18 cellular contexts compared by ENCODE assay signal in the genomic region with DNA sequence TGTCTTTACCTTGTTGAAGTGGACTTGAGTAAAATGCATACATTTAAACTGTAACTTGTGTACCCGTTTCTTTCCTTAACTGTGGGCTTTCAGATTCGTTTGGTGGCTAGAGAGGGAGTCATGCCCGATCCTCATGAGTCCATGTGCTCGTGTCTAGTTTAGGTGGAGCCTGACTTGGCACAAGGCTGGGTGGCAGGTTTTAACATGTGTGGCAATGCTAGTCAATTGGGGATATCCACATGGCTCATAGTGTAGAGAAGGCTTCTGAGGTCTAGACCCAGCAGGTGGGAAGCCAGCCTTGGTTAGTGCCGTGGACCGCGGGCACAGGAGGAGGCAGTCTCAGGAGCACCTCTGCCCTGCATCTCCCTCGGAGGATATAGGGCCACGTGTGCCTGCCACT. TPM values are rescaled to one million over a fixed set of nuclear protein-coding genes. Genes with fewer than 3 reads are reported as not detected.
A peak's percentile ranks its signal among the peaks of the same experiment; 100 is the strongest.
DNase-seq lines count a peak whose midpoint lies in the region; ATAC-seq and TF ChIP-seq lines count a peak whose summit lies in the region.
"Had no signal": no experiment of that assay in that cellular context is flagged by ENCODE, and none has a peak within 500 bp of the region (broad histone marks: within the 10 kb centered on the region; RNA-seq: fewer than 3 reads in every experiment).

No MANE protein-coding gene starts in this region.

- no peaks in the 10 kb centered on the region for H3K4me1 ChIP-seq in HAP-1

- POLR2A ChIA-PET in CD4-positive, alpha-beta T cell (lab: Charles Lee) = interaction anchor here (2.4 kb wide), 1 partner anchor 9 kb away, joined by 12 read pairs; no protein-coding TSS in a partner anchor
- POLR2A ChIA-PET in activated CD8-positive, alpha-beta T cell treated with anti-CD3 and anti-CD28 coated beads for 36 hours (lab: Charles Lee) = interaction anchor here (4.7 kb wide), 1 partner anchor 11 kb away, joined by 53 read pairs; no protein-coding TSS in a partner anchor

- peaks cover 59% of the 10 kb centered on the region for H3K4me1 Mint-ChIP-seq in CD4-positive, alpha-beta T cell (ENCODE audit: low read depth)
- peaks cover 71% of the 10 kb centered on the region for H3K4me1 Mint-ChIP-seq in activated CD8-positive, alpha-beta T cell treated with anti-CD3 and anti-CD28 coated beads for 36 hours (ENCODE audit: low read depth)
- H3K4me1 Mint-ChIP-seq in memory B cell = peaks cover 41% of the 10 kb centered on the region

- H3K36me3 Mint-ChIP-seq in CD4-positive, alpha-beta T cell (ENCODE audit: low read depth) = peaks cover 6% of the 10 kb centered on the region
- H3K36me3 Mint-ChIP-seq in activated CD8-positive, alpha-beta T cell treated with anti-CD3 and anti-CD28 coated beads for 36 hours (ENCODE audit: low read depth) = peaks cover 35% of the 10 kb centered on the region
- peaks cover 8% of the 10 kb centered on the region for H3K36me3 Mint-ChIP-seq in memory B cell

- peak overlapping the region; percentile 41 for H3K27ac ChIP-seq in CD4-positive, alpha-beta T cell (ENCODE audit: low read depth, low read length)
- H3K27ac ChIP-seq: right atrium auricular region had no signal

- no peak for TF ChIP-seq CTCF in CD4-positive, alpha-beta T cell (IDR thresholded peaks at IDR 0.05)
- TF ChIP-seq CTCF in activated CD8-positive, alpha-beta T cell treated with anti-CD3 and anti-CD28 coated beads for 36 hours (IDR thresholded peaks at IDR 0.05) = no peak

- peak overlapping the region; percentile 94 for H3K27ac Mint-ChIP-seq in CD4-positive, alpha-beta T cell
- H3K27ac Mint-ChIP-seq in activated CD8-positive, alpha-beta T cell treated with anti-CD3 and anti-CD28 coated beads for 36 hours = peak overlapping the region; percentile 92
- H3K27ac Mint-ChIP-seq in memory B cell = peak overlapping the region; percentile 86
- H3K27ac Mint-ChIP-seq: nephron progenitor cell had no signal

- no peaks in the 10 kb centered on the region for H3K36me3 ChIP-seq in HAP-1 (replicated peaks)
- H3K36me3 ChIP-seq: right atrium auricular region had no signal

- DNase-seq in NCI-H1694 (lab: John Stamatoyannopoulos, UW) = peak; percentile 6
- DNase-seq in NCI-H1694 treated with DMSO at 0.1 percent for 48 hours (lab: John Stamatoyannopoulos, UW) = no peak
- DNase-seq in CD4-positive, alpha-beta T cell = peak in 1 of 10 experiments; percentile 3
- no peak for DNase-seq in activated CD8-positive, alpha-beta T cell treated with anti-CD3 and anti-CD28 coated beads for 36 hours
- DNase-seq in memory B cell (ENCODE audit: low spot score in 2 of 2) = no peak
- no peak for DNase-seq in NCI-H446 (lab: John Stamatoyannopoulos, UW)
- no peak for DNase-seq in HAP-1 (ENCODE audit: low spot score in 2 of 2)
- DNase-seq: activated CD8-positive, alpha-beta memory T cell treated with anti-CD3 and anti-CD28 coated beads for 24 hours; amniotic stem cell; Calu3; esophagus squamous epithelium; IMR-90; left ventricle myocardium superior; NCI-H1417 treated with DMSO at 0.1 percent for 48 hours; NCI-H524 treated with DMSO at 0.1 percent for 48 hours; nephron progenitor cell had no signal

- intact Hi-C loops in CD4-positive, alpha-beta T cell (cut with DNase I, micrococcal nuclease) = no loop called here
- intact Hi-C loops in activated CD8-positive, alpha-beta T cell treated with anti-CD3 and anti-CD28 coated beads for 36 hours (cut with micrococcal nuclease) = no loop called here

- in situ Hi-C loops in HAP-1 (cut with MboI; ENCODE audit: low sequenced_read_pairs) = loop anchor here (25.0 kb wide), 2 partner anchors 221 to 396 kb away; no protein-coding TSS in a partner anchor

- no peaks in the 10 kb centered on the region for H3K27me3 Mint-ChIP-seq in CD4-positive, alpha-beta T cell
- no peaks in the 10 kb centered on the region for H3K27me3 Mint-ChIP-seq in activated CD8-positive, alpha-beta T cell treated with anti-CD3 and anti-CD28 coated beads for 36 hours
- H3K27me3 Mint-ChIP-seq in memory B cell = no peaks in the 10 kb centered on the region

- no peaks in the 10 kb centered on the region for H3K9me3 Mint-ChIP-seq in CD4-positive, alpha-beta T cell
- no peaks in the 10 kb centered on the region for H3K9me3 Mint-ChIP-seq in activated CD8-positive, alpha-beta T cell treated with anti-CD3 and anti-CD28 coated beads for 36 hours
- H3K9me3 Mint-ChIP-seq in memory B cell = no peaks in the 10 kb centered on the region

- no peaks in the 10 kb centered on the region for H3K9me3 ChIP-seq in CD4-positive, alpha-beta T cell (ENCODE audit: control insufficient read depth, low read length)
- H3K9me3 ChIP-seq in HAP-1 = no peaks in the 10 kb centered on the region
- H3K9me3 ChIP-seq: esophagus squamous epithelium, right atrium auricular region had no signal

- CTCF ChIA-PET in CD4-positive, alpha-beta T cell (lab: Charles Lee) = interaction anchor here (2.5 kb wide), 1 partner anchor 11 kb away, joined by 17 read pairs; no protein-coding TSS in a partner anchor
- CTCF ChIA-PET in activated CD8-positive, alpha-beta T cell treated with anti-CD3 and anti-CD28 coated beads for 36 hours (lab: Charles Lee) = interaction anchor here (5.4 kb wide), 1 partner anchor 11 kb away, joined by 29 read pairs; no protein-coding TSS in a partner anchor

- no peak for ATAC-seq in CD4-positive, alpha-beta T cell (ENCODE audit: poor library complexity)
- no peak for ATAC-seq in activated CD8-positive, alpha-beta T cell treated with anti-CD3 and anti-CD28 coated beads for 36 hours
- ATAC-seq in memory B cell (ENCODE audit: low read depth) (no peak), HG02840 (IDR thresholded peaks at IDR 0.05; ENCODE audit: low FRiP score, unreplicated experiment) (no peak)
- ATAC-seq: left ventricle myocardium superior had no signal

- H3K27me3 ChIP-seq in CD4-positive, alpha-beta T cell (ENCODE audit: control insufficient read depth, insufficient read depth, low read length) = no peaks in the 10 kb centered on the region
- H3K27me3 ChIP-seq in HAP-1 (ENCODE audit: low read depth) = no peaks in the 10 kb centered on the region
- H3K27me3 ChIP-seq: esophagus squamous epithelium, right atrium auricular region had no signal

- no peak overlapping the region for H3K4me3 ChIP-seq in HAP-1
- H3K4me3 ChIP-seq: esophagus squamous epithelium, right atrium auricular region had no signal

- H3K4me3 Mint-ChIP-seq in CD4-positive, alpha-beta T cell = peak overlapping the region; percentile 14
- no peak overlapping the region for H3K4me3 Mint-ChIP-seq in activated CD8-positive, alpha-beta T cell treated with anti-CD3 and anti-CD28 coated beads for 36 hours
- peak overlapping the region; percentile 43 for H3K4me3 Mint-ChIP-seq in memory B cell
- H3K4me3 Mint-ChIP-seq: nephron progenitor cell had no signal

RNA-seq across cellular contexts. Expression of gene CLCN4, which starts 48.5 kb away (rescaled TPM):
- total RNA-seq in CD4-positive, alpha-beta T cell = not detected
- total RNA-seq in activated CD8-positive, alpha-beta T cell treated with anti-CD3 and anti-CD28 coated beads for 36 hours = not detected
